In the genomic region with DNA sequence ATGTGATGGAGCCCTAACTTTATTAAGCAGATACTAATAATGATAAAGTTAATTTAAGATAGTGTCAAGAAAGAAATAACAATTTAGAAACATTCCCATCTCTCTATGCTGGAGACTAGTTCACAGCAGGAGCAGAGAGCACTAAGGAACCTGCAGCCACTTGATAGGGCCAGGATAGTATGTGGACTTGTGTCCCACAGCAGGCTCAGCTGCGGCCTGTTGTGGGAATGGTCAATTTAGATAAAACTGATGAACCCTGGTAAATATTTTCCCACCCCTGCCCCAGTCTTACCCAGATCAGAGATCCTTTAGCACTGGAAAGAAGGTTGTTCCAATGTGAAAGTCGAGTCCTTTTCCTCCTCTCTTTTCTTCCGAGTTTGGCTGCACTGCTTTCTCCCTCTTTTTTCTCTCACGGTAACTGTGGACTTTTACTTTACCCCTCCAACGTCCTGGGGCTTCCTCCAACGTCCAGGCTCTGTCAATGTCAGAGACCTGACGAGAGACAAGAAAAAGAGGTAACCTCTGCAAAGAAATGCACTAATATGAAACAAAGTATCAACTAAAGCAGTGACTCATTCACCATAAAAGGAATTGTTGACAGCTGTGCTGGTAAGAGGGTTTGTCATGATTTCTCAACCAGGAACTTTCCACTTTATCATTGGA, we compare ENCODE assay signal across 8 cellular contexts. TPM values are rescaled to one million over a fixed set of nuclear protein-coding genes. Genes with fewer than 3 reads are reported as not detected.
DNase-seq lines count a peak whose midpoint lies in the region; ATAC-seq lines count a peak whose summit lies in the region.

A gene with protein sequence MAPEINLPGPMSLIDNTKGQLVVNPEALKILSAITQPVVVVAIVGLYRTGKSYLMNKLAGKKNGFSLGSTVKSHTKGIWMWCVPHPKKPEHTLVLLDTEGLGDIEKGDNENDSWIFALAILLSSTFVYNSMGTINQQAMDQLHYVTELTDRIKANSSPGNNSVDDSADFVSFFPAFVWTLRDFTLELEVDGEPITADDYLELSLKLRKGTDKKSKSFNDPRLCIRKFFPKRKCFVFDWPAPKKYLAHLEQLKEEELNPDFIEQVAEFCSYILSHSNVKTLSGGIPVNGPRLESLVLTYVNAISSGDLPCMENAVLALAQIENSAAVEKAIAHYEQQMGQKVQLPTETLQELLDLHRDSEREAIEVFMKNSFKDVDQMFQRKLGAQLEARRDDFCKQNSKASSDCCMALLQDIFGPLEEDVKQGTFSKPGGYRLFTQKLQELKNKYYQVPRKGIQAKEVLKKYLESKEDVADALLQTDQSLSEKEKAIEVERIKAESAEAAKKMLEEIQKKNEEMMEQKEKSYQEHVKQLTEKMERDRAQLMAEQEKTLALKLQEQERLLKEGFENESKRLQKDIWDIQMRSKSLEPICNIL (minus strand): TSS at position 544 of the 663 bp plus-strand sequence. CDS start 4,148 bp downstream, outside the sequence.

- intact Hi-C loops in Right ventricle myocardium superior (cut with DNase I): no loop called here

- H3K27ac Mint-ChIP-seq in activated naive CD4-positive, alpha-beta T cell treated with anti-CD3 and anti-CD28 coated beads, Interleukin-2, amount 10 ng/mL, durations not matched to agents 7 days and 5 days: peak within 1 kb of the TSS; percentile 99

- peak within 1 kb of the TSS; percentile 88 for H3K9ac ChIP-seq in rectal smooth muscle tissue (ENCODE audit: low read length)

- peaks cover 60% of the 10 kb centered on the region for H3K4me1 Mint-ChIP-seq in activated naive CD4-positive, alpha-beta T cell treated with anti-CD3 and anti-CD28 coated beads, Interleukin-2, amount 10 ng/mL, durations not matched to agents 7 days and 5 days

- H3K27me3 ChIP-seq in rectal smooth muscle tissue (ENCODE audit: control insufficient read depth, insufficient read depth, low read length): peaks cover 3% of the 10 kb centered on the region

- peak; percentile 77 for ATAC-seq in GM18498 (IDR thresholded peaks at IDR 0.05; ENCODE audit: unreplicated experiment)
- peak; percentile 85 for ATAC-seq in Right ventricle myocardium superior (ENCODE audit: poor library complexity)

- peak; percentile 83 for DNase-seq in HCEC 1CT
- DNase-seq in M059J (ENCODE audit: low read depth): peak; percentile 92
- DNase-seq in activated naive CD4-positive, alpha-beta T cell treated with anti-CD3 and anti-CD28 coated beads, Interleukin-2, amount 10 ng/mL, durations not matched to agents 7 days and 5 days: peak; percentile 52
- DNase-seq in Right ventricle myocardium superior: no peak
- DNase-seq in foreskin melanocyte: no peak
- no peak for DNase-seq in DMS153 treated with DMSO at 0.1 percent for 48 hours (lab: John Stamatoyannopoulos, UW; ENCODE audit: unreplicated experiment)

- peak within 1 kb of the TSS; percentile 90 for H3K4me3 ChIP-seq in rectal smooth muscle tissue (ENCODE audit: low read length)

- H3K36me3 ChIP-seq in rectal smooth muscle tissue (ENCODE audit: control insufficient read depth, insufficient read depth, low read length): peaks cover 5% of the 10 kb centered on the region

- H3K4me3 Mint-ChIP-seq in activated naive CD4-positive, alpha-beta T cell treated with anti-CD3 and anti-CD28 coated beads, Interleukin-2, amount 10 ng/mL, durations not matched to agents 7 days and 5 days: peak within 1 kb of the TSS; percentile 99

- peaks cover 14% of the 10 kb centered on the region for H3K4me1 ChIP-seq in rectal smooth muscle tissue (ENCODE audit: control insufficient read depth, insufficient read depth, low read length)

- peak within 1 kb of the TSS; percentile 88 for H3K27ac ChIP-seq in rectal smooth muscle tissue (ENCODE audit: low read depth, low read length)

- peaks cover 11% of the 10 kb centered on the region for H3K9me3 Mint-ChIP-seq in activated naive CD4-positive, alpha-beta T cell treated with anti-CD3 and anti-CD28 coated beads, Interleukin-2, amount 10 ng/mL, durations not matched to agents 7 days and 5 days

- H3K27me3 Mint-ChIP-seq in activated naive CD4-positive, alpha-beta T cell treated with anti-CD3 and anti-CD28 coated beads, Interleukin-2, amount 10 ng/mL, durations not matched to agents 7 days and 5 days: no peaks in the 10 kb centered on the region

- peaks cover 63% of the 10 kb centered on the region for H3K36me3 Mint-ChIP-seq in activated naive CD4-positive, alpha-beta T cell treated with anti-CD3 and anti-CD28 coated beads, Interleukin-2, amount 10 ng/mL, durations not matched to agents 7 days and 5 days

- CTCF ChIA-PET in activated naive CD4-positive, alpha-beta T cell treated with anti-CD3 and anti-CD28 coated beads, Interleukin-2, amount 10 ng/mL, durations not matched to agents 7 days and 5 days (lab: Charles Lee): interaction anchor here (0.7 to 2.6 kb wide), 6 partner anchors 128 to 233 kb away, joined by 3 to 9 read pairs (median 6); a partner anchor contains a TSS

RNA-seq across cellular contexts. Expression of the gene that starts here (rescaled TPM):
- total RNA-seq in M059J (2014; rRNA removed; shearing (Covaris generic)): 71.9 and 94.3 TPM in 2 replicates
- total RNA-seq in Right ventricle myocardium superior: 11.1 TPM

Comparison
In these comparisons a context has a peak if more than half of its experiments do, and no peak if none do; other contexts are left out.
1. DNase-seq: peak in HCEC 1CT (single experiment), M059J (single experiment) and activated naive CD4-positive, alpha-beta T cell treated with anti-CD3 and anti-CD28 coated beads, Interleukin-2, amount 10 ng/mL, durations not matched to agents 7 days and 5 days (single experiment); none in Right ventricle myocardium superior (single experiment), foreskin melanocyte (single experiment) and DMS153 treated with DMSO at 0.1 percent for 48 hours (single experiment).